ENCODE assay signal across 18 cellular contexts in genomic region chr16:11475896-11476630, GRCh38.
"Had no signal": no experiment of that assay in that cellular context is flagged by ENCODE, and none has a peak within 500 bp of the region (broad histone marks: within the 10 kb centered on the region; RNA-seq: fewer than 3 reads in every experiment).

No MANE protein-coding gene starts in this region.

- ATAC-seq: left colon; left ventricle myocardium superior; stimulated activated naive CD8-positive, alpha-beta T cell treated with anti-CD3 and anti-CD28 coated beads, Interleukin-15, Interleukin-2, amounts not matched to agents 100 U/mL and 50 U/mL, for 24 hours had no signal

- H3K9me3 ChIP-seq: suprapubic skin, thyroid gland, upper lobe of left lung had no signal

- H3K4me3 Mint-ChIP-seq: nephron progenitor cell had no signal

- H3K27me3 ChIP-seq: dorsolateral prefrontal cortex, hepatocyte, suprapubic skin, thyroid gland, upper lobe of left lung had no signal

- H3K4me2 ChIP-seq: hepatocyte, smooth muscle cell had no signal

- H3K4me3 ChIP-seq: dorsolateral prefrontal cortex, hepatocyte, lung, smooth muscle cell, suprapubic skin, thyroid gland, upper lobe of left lung had no signal

- H3K27ac Mint-ChIP-seq: nephron progenitor cell had no signal

- H3K36me3 ChIP-seq: suprapubic skin, thyroid gland, upper lobe of left lung had no signal

- H3K79me2 ChIP-seq: hepatocyte had no signal

- H3K4me1 Mint-ChIP-seq: nephron progenitor cell had no signal

- H3K4me1 ChIP-seq: suprapubic skin, thyroid gland, upper lobe of left lung had no signal

- H2AFZ ChIP-seq: hepatocyte had no signal

- H3K27ac ChIP-seq: dorsolateral prefrontal cortex, hepatocyte, suprapubic skin, thyroid gland, upper lobe of left lung had no signal

- DNase-seq: cortex of kidney; dorsolateral prefrontal cortex; effector CD8-positive, alpha-beta T cell; foreskin melanocyte; head of caudate nucleus; left colon; left ventricle myocardium superior; mesenchymal stem cell; midbrain; nephron progenitor cell; stimulated activated CD4-positive, alpha-beta T cell treated with anti-CD3 and anti-CD28 coated beads, Interleukin-2, amount 100 ng/mL, for 48 hours; stimulated activated naive CD8-positive, alpha-beta T cell treated with anti-CD3 and anti-CD28 coated beads, Interleukin-15, Interleukin-2, amounts not matched to agents 100 U/mL and 50 U/mL, for 24 hours; thyroid gland; upper lobe of left lung had no signal
